In the genomic region with DNA sequence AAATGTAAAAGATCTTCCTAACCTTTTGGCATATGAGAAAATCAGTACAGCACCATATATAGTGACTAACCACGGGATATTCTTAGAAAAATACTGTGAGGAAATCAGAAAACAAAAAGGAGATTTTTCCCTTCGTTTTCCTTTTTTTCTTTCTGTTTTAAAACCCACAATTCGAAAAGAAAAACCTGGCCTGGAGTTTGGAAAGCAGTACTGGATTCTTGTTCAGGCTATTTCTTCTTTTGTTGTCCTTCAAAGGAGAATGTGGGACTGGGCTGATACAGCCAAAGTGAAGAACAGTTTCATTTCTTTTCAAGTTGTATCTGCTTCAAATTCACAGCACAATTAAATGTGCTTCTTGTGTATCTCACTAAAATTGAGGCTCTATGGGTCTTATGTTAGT, we compare ENCODE assay signal across 1 cellular context.
A peak's percentile ranks its signal among the peaks of the same experiment; 100 is the strongest.
TF ChIP-seq lines count a peak whose summit lies in the region.

No MANE protein-coding gene starts in this region.

TF ChIP-seq in GM12878, 131 proteins besides CTCF, POLR2A, EP300 and RAD21:
- TF ChIP-seq, protein P1, sequence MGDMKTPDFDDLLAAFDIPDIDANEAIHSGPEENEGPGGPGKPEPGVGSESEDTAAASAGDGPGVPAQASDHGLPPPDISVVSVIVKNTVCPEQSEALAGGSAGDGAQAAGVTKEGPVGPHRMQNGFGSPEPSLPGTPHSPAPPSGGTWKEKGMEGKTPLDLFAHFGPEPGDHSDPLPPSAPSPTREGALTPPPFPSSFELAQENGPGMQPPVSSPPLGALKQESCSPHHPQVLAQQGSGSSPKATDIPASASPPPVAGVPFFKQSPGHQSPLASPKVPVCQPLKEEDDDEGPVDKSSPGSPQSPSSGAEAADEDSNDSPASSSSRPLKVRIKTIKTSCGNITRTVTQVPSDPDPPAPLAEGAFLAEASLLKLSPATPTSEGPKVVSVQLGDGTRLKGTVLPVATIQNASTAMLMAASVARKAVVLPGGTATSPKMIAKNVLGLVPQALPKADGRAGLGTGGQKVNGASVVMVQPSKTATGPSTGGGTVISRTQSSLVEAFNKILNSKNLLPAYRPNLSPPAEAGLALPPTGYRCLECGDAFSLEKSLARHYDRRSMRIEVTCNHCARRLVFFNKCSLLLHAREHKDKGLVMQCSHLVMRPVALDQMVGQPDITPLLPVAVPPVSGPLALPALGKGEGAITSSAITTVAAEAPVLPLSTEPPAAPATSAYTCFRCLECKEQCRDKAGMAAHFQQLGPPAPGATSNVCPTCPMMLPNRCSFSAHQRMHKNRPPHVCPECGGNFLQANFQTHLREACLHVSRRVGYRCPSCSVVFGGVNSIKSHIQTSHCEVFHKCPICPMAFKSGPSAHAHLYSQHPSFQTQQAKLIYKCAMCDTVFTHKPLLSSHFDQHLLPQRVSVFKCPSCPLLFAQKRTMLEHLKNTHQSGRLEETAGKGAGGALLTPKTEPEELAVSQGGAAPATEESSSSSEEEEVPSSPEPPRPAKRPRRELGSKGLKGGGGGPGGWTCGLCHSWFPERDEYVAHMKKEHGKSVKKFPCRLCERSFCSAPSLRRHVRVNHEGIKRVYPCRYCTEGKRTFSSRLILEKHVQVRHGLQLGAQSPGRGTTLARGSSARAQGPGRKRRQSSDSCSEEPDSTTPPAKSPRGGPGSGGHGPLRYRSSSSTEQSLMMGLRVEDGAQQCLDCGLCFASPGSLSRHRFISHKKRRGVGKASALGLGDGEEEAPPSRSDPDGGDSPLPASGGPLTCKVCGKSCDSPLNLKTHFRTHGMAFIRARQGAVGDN (IDR thresholded peaks at IDR 0.05), result 0 out of 2 replicates have a peak, but pooled peaks have one; percentile 28
- TF ChIP-seq, protein P2, sequence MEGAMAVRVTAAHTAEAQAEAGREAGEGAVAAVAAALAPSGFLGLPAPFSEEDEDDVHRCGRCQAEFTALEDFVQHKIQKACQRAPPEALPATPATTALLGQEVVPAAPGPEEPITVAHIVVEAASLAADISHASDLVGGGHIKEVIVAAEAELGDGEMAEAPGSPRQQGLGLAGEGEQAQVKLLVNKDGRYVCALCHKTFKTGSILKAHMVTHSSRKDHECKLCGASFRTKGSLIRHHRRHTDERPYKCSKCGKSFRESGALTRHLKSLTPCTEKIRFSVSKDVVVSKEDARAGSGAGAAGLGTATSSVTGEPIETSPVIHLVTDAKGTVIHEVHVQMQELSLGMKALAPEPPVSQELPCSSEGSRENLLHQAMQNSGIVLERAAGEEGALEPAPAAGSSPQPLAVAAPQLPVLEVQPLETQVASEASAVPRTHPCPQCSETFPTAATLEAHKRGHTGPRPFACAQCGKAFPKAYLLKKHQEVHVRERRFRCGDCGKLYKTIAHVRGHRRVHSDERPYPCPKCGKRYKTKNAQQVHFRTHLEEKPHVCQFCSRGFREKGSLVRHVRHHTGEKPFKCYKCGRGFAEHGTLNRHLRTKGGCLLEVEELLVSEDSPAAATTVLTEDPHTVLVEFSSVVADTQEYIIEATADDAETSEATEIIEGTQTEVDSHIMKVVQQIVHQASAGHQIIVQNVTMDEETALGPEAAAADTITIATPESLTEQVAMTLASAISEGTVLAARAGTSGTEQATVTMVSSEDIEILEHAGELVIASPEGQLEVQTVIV (IDR thresholded peaks at IDR 0.05; ENCODE audit: borderline replicate concordance, partially characterized antibody), result no peak
- no peak for TF ChIP-seq ZZZ3 (IDR thresholded peaks at IDR 0.05; ENCODE audit: control insufficient read depth, insufficient read length, low read depth)
- no peak for TF ChIP-seq ASH2L (IDR thresholded peaks at IDR 0.05; ENCODE audit: borderline replicate concordance, low read depth)
- no peak for TF ChIP-seq WRNIP1 (IDR thresholded peaks at IDR 0.05; ENCODE audit: borderline replicate concordance, low read depth, low read length)
- TF ChIP-seq, protein P3, sequence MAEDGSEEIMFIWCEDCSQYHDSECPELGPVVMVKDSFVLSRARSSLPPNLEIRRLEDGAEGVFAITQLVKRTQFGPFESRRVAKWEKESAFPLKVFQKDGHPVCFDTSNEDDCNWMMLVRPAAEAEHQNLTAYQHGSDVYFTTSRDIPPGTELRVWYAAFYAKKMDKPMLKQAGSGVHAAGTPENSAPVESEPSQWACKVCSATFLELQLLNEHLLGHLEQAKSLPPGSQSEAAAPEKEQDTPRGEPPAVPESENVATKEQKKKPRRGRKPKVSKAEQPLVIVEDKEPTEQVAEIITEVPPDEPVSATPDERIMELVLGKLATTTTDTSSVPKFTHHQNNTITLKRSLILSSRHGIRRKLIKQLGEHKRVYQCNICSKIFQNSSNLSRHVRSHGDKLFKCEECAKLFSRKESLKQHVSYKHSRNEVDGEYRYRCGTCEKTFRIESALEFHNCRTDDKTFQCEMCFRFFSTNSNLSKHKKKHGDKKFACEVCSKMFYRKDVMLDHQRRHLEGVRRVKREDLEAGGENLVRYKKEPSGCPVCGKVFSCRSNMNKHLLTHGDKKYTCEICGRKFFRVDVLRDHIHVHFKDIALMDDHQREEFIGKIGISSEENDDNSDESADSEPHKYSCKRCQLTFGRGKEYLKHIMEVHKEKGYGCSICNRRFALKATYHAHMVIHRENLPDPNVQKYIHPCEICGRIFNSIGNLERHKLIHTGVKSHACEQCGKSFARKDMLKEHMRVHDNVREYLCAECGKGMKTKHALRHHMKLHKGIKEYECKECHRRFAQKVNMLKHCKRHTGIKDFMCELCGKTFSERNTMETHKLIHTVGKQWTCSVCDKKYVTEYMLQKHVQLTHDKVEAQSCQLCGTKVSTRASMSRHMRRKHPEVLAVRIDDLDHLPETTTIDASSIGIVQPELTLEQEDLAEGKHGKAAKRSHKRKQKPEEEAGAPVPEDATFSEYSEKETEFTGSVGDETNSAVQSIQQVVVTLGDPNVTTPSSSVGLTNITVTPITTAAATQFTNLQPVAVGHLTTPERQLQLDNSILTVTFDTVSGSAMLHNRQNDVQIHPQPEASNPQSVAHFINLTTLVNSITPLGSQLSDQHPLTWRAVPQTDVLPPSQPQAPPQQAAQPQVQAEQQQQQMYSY (CRISPR knock-in tag; IDR thresholded peaks at IDR 0.05), result no peak
- TF ChIP-seq FOXM1 (IDR thresholded peaks at IDR 0.05; ENCODE audit: low read depth, low read length), result no peak
